In the genomic region with DNA sequence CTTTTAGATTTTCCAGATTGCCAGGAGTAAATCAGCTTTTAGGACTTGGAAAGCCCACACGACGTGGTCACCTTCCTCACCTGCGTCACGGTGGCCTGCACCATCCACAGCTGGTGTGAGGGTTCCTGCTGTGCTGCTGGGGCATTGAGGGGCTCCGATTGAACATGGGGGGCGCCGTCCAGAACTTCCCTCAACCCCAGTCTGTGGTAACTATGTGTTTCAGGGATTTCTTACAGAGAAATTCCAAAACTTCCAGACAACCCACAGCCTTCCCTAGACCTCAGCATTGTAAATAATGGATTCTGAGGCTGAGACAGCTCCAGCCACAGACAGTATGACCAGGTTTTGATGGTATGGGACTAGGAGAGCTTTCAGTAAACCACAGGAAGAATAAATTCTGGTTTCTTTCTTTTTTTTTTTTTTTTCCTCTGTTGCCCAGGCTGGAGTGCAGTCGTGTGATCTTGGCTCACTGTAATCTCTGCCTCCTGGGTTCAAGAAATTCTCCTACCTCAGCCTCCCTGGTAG, we compare ENCODE assay signal across 16 cellular contexts. TPM values are rescaled to one million over a fixed set of nuclear protein-coding genes. Genes with fewer than 3 reads are reported as not detected.
DNase-seq lines count a peak whose midpoint lies in the region; ATAC-seq and TF ChIP-seq lines count a peak whose summit lies in the region.
"Had no signal": no experiment of that assay in that cellular context is flagged by ENCODE, and none has a peak within 500 bp of the region (broad histone marks: within the 10 kb centered on the region; RNA-seq: fewer than 3 reads in every experiment).

No MANE protein-coding gene starts in this region.

- H3K27ac ChIP-seq in lower lobe of right lung, result no peak overlapping the region
- no peak overlapping the region for H3K27ac ChIP-seq in mesendoderm (ENCODE audit: low read depth, low read length)

- no peak overlapping the region for H2BK5ac ChIP-seq in mesendoderm (ENCODE audit: low read length)

- H3K27me3 ChIP-seq in lower lobe of right lung (ENCODE audit: low read depth) (no peaks in the 10 kb centered on the region), mesendoderm (ENCODE audit: insufficient read depth, low read length, poor library complexity) (no peaks in the 10 kb centered on the region)

- no peak overlapping the region for H3K56ac ChIP-seq in mesendoderm (ENCODE audit: low read length)

- H3K4me3 ChIP-seq in AG04449 (ENCODE audit: low read depth, low read length), result no peak overlapping the region
- H3K4me3 ChIP-seq in astrocyte of the cerebellum (ENCODE audit: low read depth, low read length), result no peak overlapping the region
- no peak overlapping the region for H3K4me3 ChIP-seq in lower lobe of right lung
- no peak overlapping the region for H3K4me3 ChIP-seq in mesendoderm (ENCODE audit: low read length)

- no peak overlapping the region for H3K4ac ChIP-seq in mesendoderm (ENCODE audit: low read depth, low read length)

- TF ChIP-seq CTCF in AG04449 (IDR thresholded peaks at IDR 0.05; ENCODE audit: insufficient read depth, low read length, missing control alignments) (no peak), astrocyte of the cerebellum (IDR thresholded peaks at IDR 0.05; ENCODE audit: low read depth, low read length, missing control alignments) (no peak), lower lobe of right lung (IDR thresholded peaks at IDR 0.05) (no peak)

- H2BK120ac ChIP-seq in mesendoderm (ENCODE audit: low read depth, low read length), result no peak overlapping the region

- no CpG with 5 or more reads among the region's 8 CpGs for WGBS in mesendoderm (ENCODE audit: extremely low coverage, insufficient coverage, low lambda C conversion rate)

- no peaks in the 10 kb centered on the region for H3K79me1 ChIP-seq in mesendoderm (ENCODE audit: low read length)

- no peak overlapping the region for H4K5ac ChIP-seq in mesendoderm (ENCODE audit: low read length)

- H3K4me2 ChIP-seq in mesendoderm (ENCODE audit: low read length), result no peak overlapping the region

- intact Hi-C loops in lower lobe of right lung (cut with DNase I), result no loop called here

- no peaks in the 10 kb centered on the region for H3K9me3 ChIP-seq in lower lobe of right lung

- H2BK15ac ChIP-seq in mesendoderm (replicated peaks; ENCODE audit: low read depth), result no peak overlapping the region

- ATAC-seq in lower lobe of right lung, result no peak
- no peak for ATAC-seq in HG03432 (IDR thresholded peaks at IDR 0.05; ENCODE audit: unreplicated experiment)
- ATAC-seq: HCT116 had no signal

- H2AK5ac ChIP-seq in mesendoderm (ENCODE audit: low read length), result no peak overlapping the region

- in situ Hi-C loops in astrocyte of the cerebellum (cut with HindIII; ENCODE audit: low sequenced_read_pairs), result no loop called here

- no peak overlapping the region for H4K8ac ChIP-seq in mesendoderm (ENCODE audit: low read depth, low read length)

- no peak overlapping the region for H3K18ac ChIP-seq in mesendoderm (ENCODE audit: low read length)

- CTCF ChIA-PET in AG04449 (lab: Yijun Ruan, JAX), result interaction anchor here (1.0 kb wide), 1 partner anchor 18 kb away, joined by 3 read pairs; no protein-coding TSS in a partner anchor

- H3K4me1 ChIP-seq in lower lobe of right lung, result peaks cover 5% of the 10 kb centered on the region
- H3K4me1 ChIP-seq in mesendoderm (ENCODE audit: control insufficient read depth, low read depth, low read length), result no peaks in the 10 kb centered on the region

- DNase-seq in AG04449 (ENCODE audit: low read depth, low spot score), result peak; percentile 24
- DNase-seq in GM04503 (ENCODE audit: low read depth), result peak; percentile 31
- DNase-seq in astrocyte of the cerebellum (ENCODE audit: low read depth), result peak; percentile 64
- peak; percentile 41 for DNase-seq in lower lobe of right lung
- no peak for DNase-seq in NCI-H345 treated with DMSO at 0.1 percent for 48 hours (lab: John Stamatoyannopoulos, UW; ENCODE audit: unreplicated experiment)
- no peak for DNase-seq in NAMALWA (ENCODE audit: low spot score)
- no peak for DNase-seq in mesendoderm
- DNase-seq: KBM-7, NCI-H1092, NCI-H146, NCI-H2081, NCI-H510A treated with DMSO at 0.1 percent for 48 hours, NCI-H82 had no signal

- peaks cover 30% of the 10 kb centered on the region for H3K36me3 ChIP-seq in lower lobe of right lung
- no peaks in the 10 kb centered on the region for H3K36me3 ChIP-seq in mesendoderm (ENCODE audit: control insufficient read depth, insufficient read depth, low read length)

- H3K23ac ChIP-seq in mesendoderm (ENCODE audit: low read length), result no peak overlapping the region

- POLR2A ChIA-PET in AG04449 (lab: Yijun Ruan, JAX), result interaction anchor here (0.7 kb wide), 1 partner anchor 25 kb away, joined by 3 read pairs; no protein-coding TSS in a partner anchor

- H3K9ac ChIP-seq in mesendoderm (ENCODE audit: low read length), result no peak overlapping the region

- no peaks in the 10 kb centered on the region for H3K79me2 ChIP-seq in mesendoderm (ENCODE audit: control insufficient read depth, insufficient read depth, low read length)

RNA-seq across cellular contexts. Expression of a gene that starts 46.7 kb away (rescaled TPM):
- total RNA-seq in lower lobe of right lung, result 6.0 TPM
- 0.91 TPM for polyA plus RNA-seq in mesendoderm (2013, experiment 1 of 2)
- polyA plus RNA-seq in mesendoderm (2013, experiment 2 of 2), result 1.1 TPM
- total RNA-seq: A172 had no signal

RNA-seq across cellular contexts. Expression of a gene that starts 52.6 kb away (rescaled TPM):
- total RNA-seq in lower lobe of right lung, result 66.4 TPM
- 16.9 TPM for polyA plus RNA-seq in mesendoderm (2013, experiment 1 of 2)
- 17.6 TPM for polyA plus RNA-seq in mesendoderm (2013, experiment 2 of 2)

Comparison
In these comparisons a context has a peak if more than half of its experiments do, and no peak if none do; other contexts are left out.
1. DNase-seq: peak in AG04449 (single experiment), GM04503 (single experiment), astrocyte of the cerebellum (single experiment) and lower lobe of right lung (single experiment); none in NCI-H345 treated with DMSO at 0.1 percent for 48 hours (single experiment), NAMALWA (single experiment) and mesendoderm (single experiment).